ENCODE assay signal across 18 cellular contexts in genomic region chr3:104941785-104942184, GRCh38.
DNase-seq lines count a peak whose midpoint lies in the region; ATAC-seq and TF ChIP-seq lines count a peak whose summit lies in the region.
"Had no signal": no experiment of that assay in that cellular context is flagged by ENCODE, and none has a peak within 500 bp of the region (broad histone marks: within the 10 kb centered on the region; RNA-seq: fewer than 3 reads in every experiment).

No MANE protein-coding gene starts in this region.

- no peak for ATAC-seq in HG02623 (IDR thresholded peaks at IDR 0.05; ENCODE audit: unreplicated experiment)
- ATAC-seq: GM12878, Panc1, Right ventricle myocardium inferior, SK-N-SH treated with all-trans-retinoic acid at 6 μM for 48 hours had no signal

- no peak overlapping the region for H3K4me3 ChIP-seq in thyroid gland (replicated peaks in 1 of 3)
- H3K4me3 ChIP-seq: BLaER1 treated with 17β-estradiol and CSF1 and Interleukin-3, amounts not matched to agents 10 nM and 100 nM; GM12878 had no signal

- TF ChIP-seq POLR2A in thyroid gland (IDR thresholded peaks at IDR 0.05) = no peak

- H3K9me3 ChIP-seq in thyroid gland = no peaks in the 10 kb centered on the region

- TF ChIP-seq CTCF in thyroid gland (IDR thresholded peaks at IDR 0.05) = no peak

- no peaks in the 10 kb centered on the region for H3K27me3 ChIP-seq in thyroid gland
- H3K27me3 ChIP-seq: BLaER1 treated with 17β-estradiol and CSF1 and Interleukin-3, amounts not matched to agents 10 nM and 100 nM had no signal

- no peaks in the 10 kb centered on the region for H3K36me3 ChIP-seq in thyroid gland
- H3K36me3 ChIP-seq: BLaER1 treated with 17β-estradiol and CSF1 and Interleukin-3, amounts not matched to agents 10 nM and 100 nM had no signal

- DNase-seq in NCI-H146 treated with DMSO at 0.1 percent for 48 hours (lab: John Stamatoyannopoulos, UW; ENCODE audit: unreplicated experiment) = peak; percentile 26
- DNase-seq in NCI-H146 (lab: John Stamatoyannopoulos, UW) = no peak
- DNase-seq in NCI-H2196 (lab: John Stamatoyannopoulos, UW; ENCODE audit: unreplicated experiment) = peak; percentile 43
- DNase-seq in left kidney (ENCODE audit: low read depth, low spot score) = peak; percentile 13
- peak; percentile 41 to 59 for DNase-seq in thyroid gland
- DNase-seq in islet precursor cell = no peak
- DNase-seq in mesenteric fat pad (ENCODE audit: low spot score) = no peak
- DNase-seq: DMS 273 treated with DMSO at 0.1 percent for 48 hours, HCEC 1CT, MV-4-11, NCI-H1436 treated with DMSO at 0.1 percent for 48 hours, NCI-H774 had no signal

- intact Hi-C loops in thyroid gland (cut with DNase I) = no loop called here

- H3K4me1 ChIP-seq in thyroid gland = no peaks in the 10 kb centered on the region
- H3K4me1 ChIP-seq: BLaER1 treated with 17β-estradiol and CSF1 and Interleukin-3, amounts not matched to agents 10 nM and 100 nM had no signal

- 27 to 39% methylated on average over 1 of the region's 1 CpG for WGBS in thyroid gland, 2 donors

- no peak overlapping the region for H3K27ac ChIP-seq in thyroid gland
- H3K27ac ChIP-seq: BLaER1 treated with 17β-estradiol and CSF1 and Interleukin-3, amounts not matched to agents 10 nM and 100 nM had no signal

Comparison
In these comparisons a context has a peak if more than half of its experiments do, and no peak if none do; other contexts are left out.
1. DNase-seq: peak in NCI-H146 treated with DMSO at 0.1 percent for 48 hours (single experiment), NCI-H2196 (single experiment), left kidney (single experiment) and thyroid gland (2 of 2); none in NCI-H146 (single experiment), islet precursor cell (single experiment) and mesenteric fat pad (single experiment).